ENCODE assay signal across 10 cellular contexts in the genomic region with DNA sequence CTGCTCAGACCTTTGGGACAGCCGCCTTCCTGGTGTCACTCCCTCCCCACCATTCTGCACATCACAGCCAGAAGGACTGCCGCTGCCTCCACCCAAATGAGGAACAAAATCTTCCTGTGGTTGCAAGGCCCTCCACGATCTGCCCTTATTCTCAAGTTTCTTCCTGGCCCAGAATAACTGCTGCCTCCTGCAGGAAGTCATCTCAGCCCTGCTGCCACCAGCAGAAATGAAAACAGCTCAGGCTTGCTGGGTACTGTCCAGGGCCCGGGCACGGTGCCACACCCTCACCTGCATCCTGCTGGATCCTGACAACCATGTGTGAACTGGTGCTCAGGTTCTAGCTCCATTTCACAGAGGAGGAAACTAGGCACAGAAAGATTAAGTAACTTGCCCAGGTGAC. TPM values are rescaled to one million over a fixed set of nuclear protein-coding genes. Genes with fewer than 3 reads are reported as not detected.
A peak's percentile ranks its signal among the peaks of the same experiment; 100 is the strongest.
DNase-seq lines count a peak whose midpoint lies in the region; ATAC-seq and TF ChIP-seq lines count a peak whose summit lies in the region.
"Had no signal": no experiment of that assay in that cellular context is flagged by ENCODE, and none has a peak within 500 bp of the region (broad histone marks: within the 10 kb centered on the region; RNA-seq: fewer than 3 reads in every experiment).

No MANE protein-coding gene starts in this region.

- POLR2A ChIA-PET in activated CD8-positive, alpha-beta T cell treated with anti-CD3 and anti-CD28 coated beads, Interleukin-2, amount 10 ng/mL, durations not matched to agents 7 days and 5 days (lab: Charles Lee): no interaction called here
- POLR2A ChIA-PET in activated CD8-positive, alpha-beta T cell treated with anti-CD3 and anti-CD28 coated beads for 36 hours (lab: Charles Lee): no interaction called here

- no peaks in the 10 kb centered on the region for H3K36me3 Mint-ChIP-seq in activated CD8-positive, alpha-beta T cell treated with anti-CD3 and anti-CD28 coated beads, Interleukin-2, amount 10 ng/mL, durations not matched to agents 7 days and 5 days (ENCODE audit: low read depth)
- H3K36me3 Mint-ChIP-seq in activated CD8-positive, alpha-beta T cell treated with anti-CD3 and anti-CD28 coated beads for 36 hours (ENCODE audit: low read depth): no peaks in the 10 kb centered on the region
- no peaks in the 10 kb centered on the region for H3K36me3 Mint-ChIP-seq in stimulated activated naive B cell treated with anti-CD40 and anti-IgM and Interleukin-4, amounts not matched to agents 10 μg/mL and 1 μg/mL and 100 μg/mL, for 72 hours
- H3K36me3 Mint-ChIP-seq: activated naive CD4-positive, alpha-beta T cell treated with anti-CD3 and anti-CD28 coated beads, Interleukin-2, amount 50 U/mL, for 24 hours had no signal

- no peaks in the 10 kb centered on the region for H3K4me1 ChIP-seq in BE2C

- peak overlapping the region; percentile 48 for H3K27ac Mint-ChIP-seq in activated CD8-positive, alpha-beta T cell treated with anti-CD3 and anti-CD28 coated beads, Interleukin-2, amount 10 ng/mL, durations not matched to agents 7 days and 5 days
- H3K27ac Mint-ChIP-seq in activated CD8-positive, alpha-beta T cell treated with anti-CD3 and anti-CD28 coated beads for 36 hours: no peak overlapping the region
- H3K27ac Mint-ChIP-seq in stimulated activated naive B cell treated with anti-CD40 and anti-IgM and Interleukin-4, amounts not matched to agents 10 μg/mL and 1 μg/mL and 100 μg/mL, for 72 hours: no peak overlapping the region
- H3K27ac Mint-ChIP-seq: activated naive CD4-positive, alpha-beta T cell treated with anti-CD3 and anti-CD28 coated beads, Interleukin-2, amount 50 U/mL, for 24 hours had no signal

- H3K4me3 Mint-ChIP-seq in activated CD8-positive, alpha-beta T cell treated with anti-CD3 and anti-CD28 coated beads, Interleukin-2, amount 10 ng/mL, durations not matched to agents 7 days and 5 days: no peak overlapping the region
- H3K4me3 Mint-ChIP-seq in activated CD8-positive, alpha-beta T cell treated with anti-CD3 and anti-CD28 coated beads for 36 hours: no peak overlapping the region
- H3K4me3 Mint-ChIP-seq in stimulated activated naive B cell treated with anti-CD40 and anti-IgM and Interleukin-4, amounts not matched to agents 10 μg/mL and 1 μg/mL and 100 μg/mL, for 72 hours: no peak overlapping the region
- H3K4me3 Mint-ChIP-seq: activated naive CD4-positive, alpha-beta T cell treated with anti-CD3 and anti-CD28 coated beads, Interleukin-2, amount 50 U/mL, for 24 hours had no signal

- CTCF ChIA-PET in activated CD8-positive, alpha-beta T cell treated with anti-CD3 and anti-CD28 coated beads, Interleukin-2, amount 10 ng/mL, durations not matched to agents 7 days and 5 days (lab: Charles Lee): no interaction called here
- CTCF ChIA-PET in activated CD8-positive, alpha-beta T cell treated with anti-CD3 and anti-CD28 coated beads for 36 hours (lab: Charles Lee): no interaction called here

- DNase-seq in activated CD8-positive, alpha-beta T cell treated with anti-CD3 and anti-CD28 coated beads, Interleukin-2, amount 10 ng/mL, durations not matched to agents 7 days and 5 days: peak; percentile 34
- no peak for DNase-seq in activated CD8-positive, alpha-beta T cell treated with anti-CD3 and anti-CD28 coated beads for 36 hours
- DNase-seq in NOMO-1 treated with dmso at 0.1 percent for 144 hours (lab: John Stamatoyannopoulos, UW; ENCODE audit: unreplicated experiment): peak; percentile 93
- DNase-seq in epithelial cell of esophagus (ENCODE audit: low read depth): peak; percentile 58
- peak; percentile 19 for DNase-seq in stimulated activated naive B cell treated with anti-CD40 and anti-IgM and Interleukin-4, amounts not matched to agents 10 μg/mL and 1 μg/mL and 100 μg/mL, for 72 hours
- no peak for DNase-seq in BE2C
- no peak for DNase-seq in NCI-H1436 (lab: John Stamatoyannopoulos, UW)

- no peak for TF ChIP-seq CTCF in activated CD8-positive, alpha-beta T cell treated with anti-CD3 and anti-CD28 coated beads for 36 hours (IDR thresholded peaks at IDR 0.05)
- TF ChIP-seq CTCF in epithelial cell of esophagus (IDR thresholded peaks at IDR 0.05; ENCODE audit: insufficient read depth, low read depth, low read length, missing control alignments) (peak; percentile 36), BE2C (IDR thresholded peaks at IDR 0.05; ENCODE audit: low read depth, low read length) (no peak)

- H3K4me3 ChIP-seq in epithelial cell of esophagus (ENCODE audit: low read length) (no peak overlapping the region), BE2C (ENCODE audit: low read depth, low read length) (no peak overlapping the region)

- peaks cover 11% of the 10 kb centered on the region for H3K4me1 Mint-ChIP-seq in activated CD8-positive, alpha-beta T cell treated with anti-CD3 and anti-CD28 coated beads, Interleukin-2, amount 10 ng/mL, durations not matched to agents 7 days and 5 days (ENCODE audit: low read depth)
- peaks cover 7% of the 10 kb centered on the region for H3K4me1 Mint-ChIP-seq in activated CD8-positive, alpha-beta T cell treated with anti-CD3 and anti-CD28 coated beads for 36 hours (ENCODE audit: low read depth)
- peaks cover 11 to 19% of the 10 kb centered on the region in 2 donors for H3K4me1 Mint-ChIP-seq in stimulated activated naive B cell treated with anti-CD40 and anti-IgM and Interleukin-4, amounts not matched to agents 10 μg/mL and 1 μg/mL and 100 μg/mL, for 72 hours

- H3K9me3 ChIP-seq in BE2C: no peaks in the 10 kb centered on the region

- no peaks in the 10 kb centered on the region for H3K36me3 ChIP-seq in BE2C

- H3K9me3 Mint-ChIP-seq in activated CD8-positive, alpha-beta T cell treated with anti-CD3 and anti-CD28 coated beads, Interleukin-2, amount 10 ng/mL, durations not matched to agents 7 days and 5 days (ENCODE audit: insufficient read depth): no peaks in the 10 kb centered on the region
- no peaks in the 10 kb centered on the region for H3K9me3 Mint-ChIP-seq in activated CD8-positive, alpha-beta T cell treated with anti-CD3 and anti-CD28 coated beads for 36 hours
- no peaks in the 10 kb centered on the region for H3K9me3 Mint-ChIP-seq in stimulated activated naive B cell treated with anti-CD40 and anti-IgM and Interleukin-4, amounts not matched to agents 10 μg/mL and 1 μg/mL and 100 μg/mL, for 72 hours
- H3K9me3 Mint-ChIP-seq: activated naive CD4-positive, alpha-beta T cell treated with anti-CD3 and anti-CD28 coated beads, Interleukin-2, amount 50 U/mL, for 24 hours had no signal

- intact Hi-C loops in activated CD8-positive, alpha-beta T cell treated with anti-CD3 and anti-CD28 coated beads for 36 hours (cut with micrococcal nuclease): no loop called here

- no peaks in the 10 kb centered on the region for H3K27me3 ChIP-seq in BE2C

- ATAC-seq in activated CD8-positive, alpha-beta T cell treated with anti-CD3 and anti-CD28 coated beads, Interleukin-2, amount 10 ng/mL, durations not matched to agents 7 days and 5 days: peak; percentile 38
- no peak for ATAC-seq in activated CD8-positive, alpha-beta T cell treated with anti-CD3 and anti-CD28 coated beads for 36 hours
- peak; percentile 64 to 81 for ATAC-seq in stimulated activated naive B cell treated with anti-CD40 and anti-IgM and Interleukin-4, amounts not matched to agents 10 μg/mL and 1 μg/mL and 100 μg/mL, for 72 hours (replicated peaks)
- ATAC-seq in HG03196 (IDR thresholded peaks at IDR 0.05; ENCODE audit: unreplicated experiment): no peak

- no peaks in the 10 kb centered on the region for H3K27me3 Mint-ChIP-seq in activated CD8-positive, alpha-beta T cell treated with anti-CD3 and anti-CD28 coated beads, Interleukin-2, amount 10 ng/mL, durations not matched to agents 7 days and 5 days (ENCODE audit: low read depth)
- no peaks in the 10 kb centered on the region for H3K27me3 Mint-ChIP-seq in activated CD8-positive, alpha-beta T cell treated with anti-CD3 and anti-CD28 coated beads for 36 hours
- H3K27me3 Mint-ChIP-seq in stimulated activated naive B cell treated with anti-CD40 and anti-IgM and Interleukin-4, amounts not matched to agents 10 μg/mL and 1 μg/mL and 100 μg/mL, for 72 hours: no peaks in the 10 kb centered on the region
- H3K27me3 Mint-ChIP-seq: activated naive CD4-positive, alpha-beta T cell treated with anti-CD3 and anti-CD28 coated beads, Interleukin-2, amount 50 U/mL, for 24 hours had no signal

RNA-seq across cellular contexts. Expression of gene CLDN19, which starts 2.8 kb away (rescaled TPM):
- not detected for total RNA-seq in activated CD8-positive, alpha-beta T cell treated with anti-CD3 and anti-CD28 coated beads, Interleukin-2, amount 10 ng/mL, durations not matched to agents 7 days and 5 days
- not detected for total RNA-seq in activated CD8-positive, alpha-beta T cell treated with anti-CD3 and anti-CD28 coated beads for 36 hours
- not detected for polyA plus RNA-seq in BE2C (2012; ENCODE audit: insufficient read depth, insufficient read length, low read depth)
- total RNA-seq: glomerular endothelial cell had no signal

RNA-seq across cellular contexts. Expression of gene P3H1, which starts 29.6 kb away (rescaled TPM):
- 10 to 100 TPM; 42.9 to 45.5 TPM for total RNA-seq in activated CD8-positive, alpha-beta T cell treated with anti-CD3 and anti-CD28 coated beads, Interleukin-2, amount 10 ng/mL, durations not matched to agents 7 days and 5 days
- total RNA-seq in activated CD8-positive, alpha-beta T cell treated with anti-CD3 and anti-CD28 coated beads for 36 hours: 10 to 100 TPM; 34.7 to 34.8 TPM
- 49.6 TPM for polyA plus RNA-seq in BE2C (2012; ENCODE audit: insufficient read depth, insufficient read length, low read depth)

RNA-seq across cellular contexts. Expression of gene C1orf50, which starts 29.8 kb away (rescaled TPM):
- 1 to 10 TPM; 6.3 to 6.7 TPM for total RNA-seq in activated CD8-positive, alpha-beta T cell treated with anti-CD3 and anti-CD28 coated beads, Interleukin-2, amount 10 ng/mL, durations not matched to agents 7 days and 5 days
- 1 to 10 TPM; 4.7 to 5.2 TPM for total RNA-seq in activated CD8-positive, alpha-beta T cell treated with anti-CD3 and anti-CD28 coated beads for 36 hours
- polyA plus RNA-seq in BE2C (2012; ENCODE audit: insufficient read depth, insufficient read length, low read depth): 1.7 TPM

RNA-seq across cellular contexts. Expression of gene TMEM269, which starts 47.5 kb away (rescaled TPM):
- under 1 TPM in 1 of 2 experiments, not detected in 1; 0.40 TPM for total RNA-seq in activated CD8-positive, alpha-beta T cell treated with anti-CD3 and anti-CD28 coated beads, Interleukin-2, amount 10 ng/mL, durations not matched to agents 7 days and 5 days
- under 1 TPM; 0.22 to 0.32 TPM for total RNA-seq in activated CD8-positive, alpha-beta T cell treated with anti-CD3 and anti-CD28 coated beads for 36 hours
- 0.96 TPM for polyA plus RNA-seq in BE2C (2012; ENCODE audit: insufficient read depth, insufficient read length, low read depth)
- total RNA-seq: glomerular endothelial cell had no signal

RNA-seq across cellular contexts. Expression of gene YBX1, which starts 55.0 kb away (rescaled TPM):
- total RNA-seq in activated CD8-positive, alpha-beta T cell treated with anti-CD3 and anti-CD28 coated beads, Interleukin-2, amount 10 ng/mL, durations not matched to agents 7 days and 5 days: 100 to 1,000 TPM; 733 to 791 TPM
- 1,000 to 10,000 TPM; 1,417 to 1,447 TPM for total RNA-seq in activated CD8-positive, alpha-beta T cell treated with anti-CD3 and anti-CD28 coated beads for 36 hours
- polyA plus RNA-seq in BE2C (2012; ENCODE audit: insufficient read depth, insufficient read length, low read depth): 719 TPM

Comparison
In these comparisons a context has a peak if more than half of its experiments do, and no peak if none do; other contexts are left out.
1. ATAC-seq: peak in activated CD8-positive, alpha-beta T cell treated with anti-CD3 and anti-CD28 coated beads, Interleukin-2, amount 10 ng/mL, durations not matched to agents 7 days and 5 days (single experiment) and stimulated activated naive B cell treated with anti-CD40 and anti-IgM and Interleukin-4, amounts not matched to agents 10 μg/mL and 1 μg/mL and 100 μg/mL, for 72 hours (2 of 2); none in activated CD8-positive, alpha-beta T cell treated with anti-CD3 and anti-CD28 coated beads for 36 hours (single experiment) and HG03196 (single experiment).
2. DNase-seq: peak in activated CD8-positive, alpha-beta T cell treated with anti-CD3 and anti-CD28 coated beads, Interleukin-2, amount 10 ng/mL, durations not matched to agents 7 days and 5 days (single experiment), NOMO-1 treated with dmso at 0.1 percent for 144 hours (single experiment), epithelial cell of esophagus (single experiment) and stimulated activated naive B cell treated with anti-CD40 and anti-IgM and Interleukin-4, amounts not matched to agents 10 μg/mL and 1 μg/mL and 100 μg/mL, for 72 hours (single experiment); none in activated CD8-positive, alpha-beta T cell treated with anti-CD3 and anti-CD28 coated beads for 36 hours (single experiment), BE2C (single experiment) and NCI-H1436 (single experiment).